23 cellular contexts compared by ENCODE assay signal in the genomic region with DNA sequence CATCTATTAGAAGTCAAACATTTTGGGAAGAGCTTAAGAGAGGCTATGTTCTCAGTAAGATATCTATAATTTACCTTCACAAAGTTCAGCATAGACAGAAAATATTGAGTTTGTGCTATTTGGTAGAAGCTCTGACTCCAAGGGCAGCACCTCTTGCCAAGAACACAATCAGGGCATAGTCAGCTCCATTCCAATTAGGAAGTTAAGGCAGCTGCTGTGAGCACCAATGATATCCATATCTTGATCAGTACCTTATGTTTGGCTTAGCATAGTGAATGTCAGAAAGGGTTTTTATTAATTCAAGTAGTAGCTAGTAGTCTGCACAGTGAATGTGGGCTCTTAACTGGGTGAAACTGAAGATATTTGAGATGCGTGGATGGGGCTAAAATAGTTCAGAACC.
"Had no signal": no experiment of that assay in that cellular context is flagged by ENCODE, and none has a peak within 500 bp of the region (broad histone marks: within the 10 kb centered on the region; RNA-seq: fewer than 3 reads in every experiment).

No MANE protein-coding gene starts in this region.

- ATAC-seq: naive thymus-derived CD8-positive, alpha-beta T cell; pancreas; right cardiac atrium; sciatic nerve; stimulated activated naive B cell treated with anti-CD40 and anti-IgM and Interleukin-4, amounts not matched to agents 10 μg/mL and 1 μg/mL and 100 μg/mL, for 72 hours; stimulated activated naive CD8-positive, alpha-beta T cell treated with anti-CD3 and anti-CD28 coated beads, Interleukin-15, Interleukin-2, amounts not matched to agents 100 U/mL and 50 U/mL, for 24 hours; upper lobe of right lung had no signal

- H3K27ac ChIP-seq: hepatocyte, left ventricle myocardium inferior, pancreas, prostate gland, skin epidermis, stomach, thoracic aorta, tibial artery, upper lobe of right lung had no signal

- DNase-seq: islet precursor cell; left ventricle myocardium inferior; mesenchymal stem cell; naive thymus-derived CD8-positive, alpha-beta T cell; nucleus accumbens; pancreas; posterior cingulate gyrus; retina; right cardiac atrium; stimulated activated CD4-positive, alpha-beta T cell treated with anti-CD3 and anti-CD28 coated beads, Interleukin-12 subunit alpha, Interleukin-12 subunit beta, amount 100 ng/mL, for 4 hours; stimulated activated CD4-positive, alpha-beta T cell treated with anti-CD3 and anti-CD28 coated beads, Interleukin-15, amount 100 ng/mL, for 24 hours; stimulated activated CD4-positive, alpha-beta T cell treated with anti-CD3 and anti-CD28 coated beads, Interleukin-2, amount 100 ng/mL, for 24 hours; stimulated activated CD4-positive, alpha-beta T cell treated with anti-CD3 and anti-CD28 coated beads, Interleukin-4, amount 100 ng/mL, for 1 hour; stimulated activated naive B cell treated with anti-CD40 and anti-IgM and Interleukin-4, amounts not matched to agents 10 μg/mL and 1 μg/mL and 100 μg/mL, for 72 hours; stimulated activated naive CD8-positive, alpha-beta T cell treated with anti-CD3 and anti-CD28 coated beads, Interleukin-15, Interleukin-2, amounts not matched to agents 100 U/mL and 50 U/mL, for 24 hours; stomach; tibial artery; upper lobe of right lung had no signal

- H3K4me3 ChIP-seq: hepatocyte, left ventricle myocardium inferior, pancreas, prostate gland, skin epidermis, stomach, thoracic aorta, tibial artery, upper lobe of right lung had no signal
